Comparison of ENCODE assay signal across 9 cellular contexts in the genomic region with DNA sequence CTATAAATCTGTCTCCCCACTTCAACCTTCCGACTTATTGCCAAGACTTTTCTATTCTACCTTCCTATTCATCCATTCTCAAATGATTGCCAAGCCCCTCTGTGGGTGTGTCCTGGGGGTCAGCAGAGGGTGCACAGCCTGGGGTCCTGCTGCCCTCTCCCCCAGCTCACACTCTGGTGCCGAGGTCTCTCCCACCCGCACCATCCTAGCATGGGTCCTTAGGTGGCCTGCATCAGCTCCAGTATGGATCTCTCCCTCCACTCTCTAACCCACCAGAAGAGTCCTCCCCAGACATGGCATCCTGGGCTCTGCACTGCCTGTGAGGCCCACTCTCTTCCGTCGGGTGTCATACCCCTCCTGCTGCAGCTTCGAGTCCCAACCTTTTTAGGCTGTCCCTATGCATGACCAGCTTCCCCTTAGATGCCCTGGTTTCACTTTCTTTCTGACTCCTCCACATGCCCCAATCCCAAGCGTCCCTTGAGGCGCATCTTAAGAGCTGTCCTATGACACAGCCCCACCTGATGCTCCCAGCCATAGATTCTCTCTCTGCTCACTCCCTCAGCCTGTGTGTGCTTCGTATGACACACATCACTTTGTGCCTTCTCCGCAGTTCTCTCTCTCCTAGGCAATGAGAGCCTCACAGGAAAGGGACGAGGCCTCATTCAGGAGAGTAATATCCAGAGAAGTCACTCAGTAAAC. TPM values are rescaled to one million over a fixed set of nuclear protein-coding genes. Genes with fewer than 3 reads are reported as not detected.
DNase-seq lines count a peak whose midpoint lies in the region; ATAC-seq and TF ChIP-seq lines count a peak whose summit lies in the region.
"Had no signal": no experiment of that assay in that cellular context is flagged by ENCODE, and none has a peak within 500 bp of the region (broad histone marks: within the 10 kb centered on the region; RNA-seq: fewer than 3 reads in every experiment).

No MANE protein-coding gene starts in this region.

- no peak overlapping the region for H3K4me2 ChIP-seq in OCI-LY7 (ENCODE audit: low read length)

- intact Hi-C loops in activated B cell treated with CpG ODN at 0.5 μM for 24 hours (cut with micrococcal nuclease) (no loop called here), lower lobe of right lung (cut with DNase I) (no loop called here), OCI-LY7 (cut with micrococcal nuclease; ENCODE audit: unreplicated experiment) (no loop called here)

- TF ChIP-seq CTCF in GM20000 (IDR thresholded peaks at IDR 0.05; ENCODE audit: extremely low read depth, missing control alignments) (no peak), activated B cell treated with CpG ODN at 0.5 μM for 24 hours (IDR thresholded peaks at IDR 0.05) (no peak), lower lobe of right lung (IDR thresholded peaks at IDR 0.05) (no peak), OCI-LY7 (conservative IDR thresholded peaks at IDR 0.05; ENCODE audit: low read length) (no peak)

- H2AFZ ChIP-seq in OCI-LY7 (ENCODE audit: low read length) = no peak overlapping the region

- no peaks in the 10 kb centered on the region for H3K27me3 ChIP-seq in lower lobe of right lung (ENCODE audit: low read depth)

- H3K27ac ChIP-seq in lower lobe of right lung = no peak overlapping the region
- H3K27ac ChIP-seq in OCI-LY7 (ENCODE audit: low read depth, low read length, poor library complexity, severe bottlenecking) = no peak overlapping the region

- H3K9me2 ChIP-seq in OCI-LY7 (ENCODE audit: insufficient read depth, low read length) = no peaks in the 10 kb centered on the region

- H3K9me3 ChIP-seq in lower lobe of right lung (no peaks in the 10 kb centered on the region), OCI-LY7 (ENCODE audit: low read length) (no peaks in the 10 kb centered on the region)

- no peaks in the 10 kb centered on the region for H3K79me2 ChIP-seq in OCI-LY7 (ENCODE audit: insufficient read depth, low read depth, low read length)

- H3K27ac Mint-ChIP-seq in activated B cell treated with CpG ODN at 0.5 μM for 24 hours = peak overlapping the region; percentile 68

- H3K4me3 ChIP-seq in lower lobe of right lung (no peak overlapping the region), OCI-LY7 (ENCODE audit: low read depth, low read length, poor library complexity, severe bottlenecking) (no peak overlapping the region)

- H3K4me3 Mint-ChIP-seq in activated B cell treated with CpG ODN at 0.5 μM for 24 hours = no peak overlapping the region

- peaks cover 25% of the 10 kb centered on the region for H3K4me1 ChIP-seq in lower lobe of right lung
- peaks cover 4% of the 10 kb centered on the region for H3K4me1 ChIP-seq in OCI-LY7 (ENCODE audit: insufficient read depth, low read length, poor library complexity, severe bottlenecking)

- in situ Hi-C loops in ACHN (cut with HindIII; ENCODE audit: low pct_ligation_motif_present, low pct_unique_long_range_greater_than_20kb, low sequenced_read_pairs) = no loop called here

- POLR2A ChIA-PET in activated B cell treated with CpG ODN at 0.5 μM for 24 hours (lab: Charles Lee) (interaction anchor here (0.7 kb wide), 1 partner anchor 47 kb away, joined by 3 read pairs; the partner anchor contains the start of gene ANKRD13A), OCI-LY7 (lab: Charles Lee) (interaction anchor here (1.3 kb wide), 1 partner anchor 46 kb away, joined by 4 read pairs; the partner anchor contains the start of gene ANKRD13A)

- peaks cover 95% of the 10 kb centered on the region for H3K36me3 Mint-ChIP-seq in activated B cell treated with CpG ODN at 0.5 μM for 24 hours (ENCODE audit: low read depth)

- peaks cover 29% of the 10 kb centered on the region for H3K4me1 Mint-ChIP-seq in activated B cell treated with CpG ODN at 0.5 μM for 24 hours

- DNase-seq in ACHN (peak; percentile 48), GM20000 (ENCODE audit: low spot score) (peak; percentile 24), activated B cell treated with CpG ODN at 0.5 μM for 24 hours (no peak), lower lobe of right lung (no peak), SW 1271 (lab: John Stamatoyannopoulos, UW) (no peak), DMS153 (lab: John Stamatoyannopoulos, UW) (no peak), OCI-LY7 (ENCODE audit: low spot score) (no peak), islet precursor cell (no peak)
- DNase-seq: central memory CD4-positive, alpha-beta T cell had no signal

- H3K9me3 Mint-ChIP-seq in activated B cell treated with CpG ODN at 0.5 μM for 24 hours = no peaks in the 10 kb centered on the region

- H4K20me1 ChIP-seq in OCI-LY7 (ENCODE audit: insufficient read depth, low read length) = no peaks in the 10 kb centered on the region

- BruUV-seq in OCI-LY7 (replicated peaks; lab: Mats Ljungman, UMichigan) = no TSS peak

- CTCF ChIA-PET in activated B cell treated with CpG ODN at 0.5 μM for 24 hours (lab: Charles Lee) (no interaction called here), OCI-LY7 (lab: Charles Lee; ENCODE audit: unreplicated experiment) (no interaction called here)

- H3K36me3 ChIP-seq in lower lobe of right lung (peaks cover 99% of the 10 kb centered on the region), OCI-LY7 (ENCODE audit: insufficient read depth, low read length) (peaks cover 95% of the 10 kb centered on the region)

- H3K27me3 Mint-ChIP-seq in activated B cell treated with CpG ODN at 0.5 μM for 24 hours = no peaks in the 10 kb centered on the region

- ATAC-seq in activated B cell treated with CpG ODN at 0.5 μM for 24 hours (ENCODE audit: low read depth) (peak; percentile 94), lower lobe of right lung (peak; percentile 62 to 64)

RNA-seq across cellular contexts. Expression of gene GIT2, which starts 43.9 kb away (rescaled TPM):
- 89.2 and 107 TPM in 2 replicates for total RNA-seq in activated B cell treated with CpG ODN at 0.5 μM for 24 hours
- 62.2 TPM for total RNA-seq in lower lobe of right lung
- 57.1 and 60.6 TPM in 2 replicates for total RNA-seq in OCI-LY7 (2014; rRNA removed; shearing (Covaris generic))
- 123 and 124 TPM in 2 replicates for total RNA-seq in OCI-LY7 (2022)

RNA-seq across cellular contexts. Expression of gene ANKRD13A, which starts 46.9 kb away (rescaled TPM):
- total RNA-seq in activated B cell treated with CpG ODN at 0.5 μM for 24 hours = 121 and 135 TPM in 2 replicates
- total RNA-seq in lower lobe of right lung = 62.5 TPM
- 135 and 140 TPM in 2 replicates for total RNA-seq in OCI-LY7 (2014; rRNA removed; shearing (Covaris generic))
- total RNA-seq in OCI-LY7 (2022) = 208 and 216 TPM in 2 replicates

RNA-seq across cellular contexts. Expression of gene TCHP, which starts 52.2 kb away (rescaled TPM):
- total RNA-seq in activated B cell treated with CpG ODN at 0.5 μM for 24 hours = 26.0 and 28.3 TPM in 2 replicates
- 16.8 TPM for total RNA-seq in lower lobe of right lung
- 13.3 and 15.0 TPM in 2 replicates for total RNA-seq in OCI-LY7 (2014; rRNA removed; shearing (Covaris generic))
- 28.2 and 29.8 TPM in 2 replicates for total RNA-seq in OCI-LY7 (2022)

Comparison
In these comparisons a context has a peak if more than half of its experiments do, and no peak if none do; other contexts are left out.
1. DNase-seq: peak in ACHN (single experiment) and GM20000 (single experiment); none in activated B cell treated with CpG ODN at 0.5 μM for 24 hours (single experiment), lower lobe of right lung (single experiment), SW 1271 (0 of 2), DMS153 (single experiment), OCI-LY7 (single experiment) and islet precursor cell (single experiment).